ENCODE assay signal across 8 cellular contexts in genomic region chr20:44552950-44553908, GRCh38. TPM values are rescaled to one million over a fixed set of nuclear protein-coding genes. Genes with fewer than 3 reads are reported as not detected.
DNase-seq lines count a peak whose midpoint lies in the region; ATAC-seq and TF ChIP-seq lines count a peak whose summit lies in the region.

No MANE protein-coding gene starts in this region.

- POLR2A ChIA-PET in GM10248 (lab: Yijun Ruan, JAX), result no interaction called here

- peak; percentile 75 for DNase-seq in DMS79 treated with DMSO at 0.1 percent for 48 hours (lab: John Stamatoyannopoulos, UW)
- DNase-seq in NCI-H345 (lab: John Stamatoyannopoulos, UW), result peak; percentile 51
- DNase-seq in dedifferentiated amniotic fluid mesenchymal stem cell (ENCODE audit: extremely low spot score), result peak; percentile 72
- DNase-seq in omental fat pad (ENCODE audit: low spot score), result no peak
- no peak for DNase-seq in stimulated activated CD8-positive, alpha-beta memory T cell treated with anti-CD3 and anti-CD28 coated beads, Interleukin-4, amount 100 ng/mL, for 48 hours
- no peak for DNase-seq in stimulated activated CD4-positive, alpha-beta T cell treated with anti-CD3 and anti-CD28 coated beads, Interleukin-4, amount 100 ng/mL, for 1 hour
- DNase-seq in GM10248 (ENCODE audit: extremely low spot score), result no peak

- TF ChIP-seq CTCF in omental fat pad (IDR thresholded peaks at IDR 0.05) (no peak), GM10248 (IDR thresholded peaks at IDR 0.05; ENCODE audit: control extremely low read depth, extremely low read depth, low read depth, missing control alignments) (no peak)

- CTCF ChIA-PET in GM10248 (lab: Yijun Ruan, JAX), result interaction anchor here (1.0 to 2.6 kb wide), 6 partner anchors 10 to 130 kb away, joined by 3 to 9 read pairs (median 3); no protein-coding TSS in a partner anchor

- ATAC-seq in omental fat pad (ENCODE audit: low FRiP score) (peak; percentile 80), HG03520 (IDR thresholded peaks at IDR 0.05; ENCODE audit: unreplicated experiment) (no peak)

RNA-seq across cellular contexts. Expression of gene PKIG, which starts 29.1 kb away (rescaled TPM):
- total RNA-seq in omental fat pad, result 100 to 1,000 TPM in 3 of 4 donors, 10 to 100 TPM in 1; 90.8 to 133 (median 118) TPM

RNA-seq across cellular contexts. Expression of gene SERINC3, which starts 31.4 kb away (rescaled TPM):
- 100 to 1,000 TPM; 102 to 157 (median 121) TPM for total RNA-seq in omental fat pad

Comparison
In these comparisons a context has a peak if more than half of its experiments do, and no peak if none do; other contexts are left out.
1. DNase-seq: peak in DMS79 treated with DMSO at 0.1 percent for 48 hours (single experiment), NCI-H345 (single experiment) and dedifferentiated amniotic fluid mesenchymal stem cell (single experiment); none in omental fat pad (single experiment), stimulated activated CD8-positive, alpha-beta memory T cell treated with anti-CD3 and anti-CD28 coated beads, Interleukin-4, amount 100 ng/mL, for 48 hours (single experiment), stimulated activated CD4-positive, alpha-beta T cell treated with anti-CD3 and anti-CD28 coated beads, Interleukin-4, amount 100 ng/mL, for 1 hour (single experiment) and GM10248 (single experiment).